Comparison of ENCODE assay signal across 10 cellular contexts in genomic region chr19:55447421-55448174, GRCh38. TPM values are rescaled to one million over a fixed set of nuclear protein-coding genes. Genes with fewer than 3 reads are reported as not detected.
A peak's percentile ranks its signal among the peaks of the same experiment; 100 is the strongest.
DNase-seq lines count a peak whose midpoint lies in the region; ATAC-seq and TF ChIP-seq lines count a peak whose summit lies in the region.
"Had no signal": no experiment of that assay in that cellular context is flagged by ENCODE, and none has a peak within 500 bp of the region (broad histone marks: within the 10 kb centered on the region; RNA-seq: fewer than 3 reads in every experiment).

No MANE protein-coding gene starts in this region.

- no peaks in the 10 kb centered on the region for H3K9me3 ChIP-seq in BE2C
- H3K9me3 ChIP-seq: esophagus muscularis mucosa, SJSA1 had no signal

- ATAC-seq in SK-N-SH treated with all-trans-retinoic acid at 6 μM for 48 hours, result peak; percentile 61
- no peak for ATAC-seq in activated CD4-positive, CD25-positive, alpha-beta regulatory T cell treated with anti-CD3 and anti-CD28 coated beads, Interleukin-2, amount 50 U/mL, for 24 hours
- ATAC-seq in HG03520 (IDR thresholded peaks at IDR 0.05; ENCODE audit: unreplicated experiment), result no peak
- ATAC-seq in HG03196 (IDR thresholded peaks at IDR 0.05; ENCODE audit: unreplicated experiment), result no peak
- ATAC-seq in HG03135 (IDR thresholded peaks at IDR 0.05; ENCODE audit: unreplicated experiment), result no peak

- peak; percentile 9; the same call in 1 of the 2 replicates for TF ChIP-seq CTCF in BE2C (IDR thresholded peaks at IDR 0.05; ENCODE audit: low read depth, low read length)
- TF ChIP-seq CTCF in kidney epithelial cell (IDR thresholded peaks at IDR 0.05; ENCODE audit: insufficient read depth, low read length, poor library complexity, severe bottlenecking), result peak; percentile 13

- H3K4me3 ChIP-seq in BE2C (ENCODE audit: low read depth, low read length) (no peak overlapping the region), kidney epithelial cell (ENCODE audit: low read depth, low read length) (no peak overlapping the region)
- H3K4me3 ChIP-seq: esophagus muscularis mucosa, SJSA1 had no signal

- no peaks in the 10 kb centered on the region for H3K4me1 ChIP-seq in BE2C
- H3K4me1 ChIP-seq: SJSA1 had no signal

- peaks cover 58% of the 10 kb centered on the region for H3K27me3 ChIP-seq in BE2C
- peaks cover 88% of the 10 kb centered on the region for H3K27me3 ChIP-seq in kidney epithelial cell (ENCODE audit: control insufficient read depth, insufficient read depth, low read length)

- no peaks in the 10 kb centered on the region for H3K36me3 ChIP-seq in BE2C
- H3K36me3 ChIP-seq in kidney epithelial cell (ENCODE audit: control insufficient read depth, insufficient read depth, low read length), result no peaks in the 10 kb centered on the region
- H3K36me3 ChIP-seq: esophagus muscularis mucosa, SJSA1 had no signal

- DNase-seq in BE2C, result peak; percentile 67
- DNase-seq in HuH-7 (ENCODE audit: low spot score), result peak; percentile 62
- no peak for DNase-seq in kidney epithelial cell (ENCODE audit: low read depth)

TF ChIP-seq in SK-N-SH treated with all-trans-retinoic acid at 6 μM for 48 hours, 23 proteins besides CTCF, POLR2A, EP300 and RAD21:
- TF ChIP-seq ARNTL (CRISPR knock-in tag; IDR thresholded peaks at IDR 0.05; ENCODE audit: borderline replicate concordance, low read depth) (no peak), SNAI2 (CRISPR knock-in tag; IDR thresholded peaks at IDR 0.05) (no peak), ZFP30 (CRISPR knock-in tag; IDR thresholded peaks at IDR 0.05) (no peak), CSRNP3 (CRISPR knock-in tag; IDR thresholded peaks at IDR 0.05) (no peak), TCF4 (CRISPR knock-in tag; IDR thresholded peaks at IDR 0.05; ENCODE audit: borderline replicate concordance) (no peak), CSDC2 (CRISPR knock-in tag; IDR thresholded peaks at IDR 0.05) (no peak), RARB (CRISPR knock-in tag; IDR thresholded peaks at IDR 0.05) (no peak)
TF ChIP-seq in SK-N-SH treated with all-trans-retinoic acid at 6 μM for 48 hours: peak in this region for 0.

RNA-seq across cellular contexts. Expression of gene SHISA7, which starts 4.5 kb away (rescaled TPM):
- 0.12 TPM for polyA plus RNA-seq in BE2C (2012; ENCODE audit: insufficient read depth, insufficient read length, low read depth)
- total RNA-seq in kidney epithelial cell, result not detected in 2 replicates
- total RNA-seq: SJSA1 had no signal

RNA-seq across cellular contexts. Expression of gene ISOC2, which starts 13.8 kb away (rescaled TPM):
- 60.2 TPM for polyA plus RNA-seq in BE2C (2012; ENCODE audit: insufficient read depth, insufficient read length, low read depth)
- total RNA-seq in kidney epithelial cell, result 49.8 and 60.5 TPM in 2 replicates

RNA-seq across cellular contexts. Expression of gene C19orf85, which starts 17.0 kb away (rescaled TPM):
- polyA plus RNA-seq in BE2C (2012; ENCODE audit: insufficient read depth, insufficient read length, low read depth), result not detected
- not detected in 2 replicates for total RNA-seq in kidney epithelial cell
- total RNA-seq: esophagus muscularis mucosa, SJSA1 had no signal

RNA-seq across cellular contexts. Expression of gene ZNF628, which starts 28.8 kb away (rescaled TPM):
- 18.3 TPM for polyA plus RNA-seq in BE2C (2012; ENCODE audit: insufficient read depth, insufficient read length, low read depth)
- 7.3 and 15.8 TPM in 2 replicates for total RNA-seq in kidney epithelial cell

RNA-seq across cellular contexts. Expression of gene NAT14, which starts 37.4 kb away (rescaled TPM):
- polyA plus RNA-seq in BE2C (2012; ENCODE audit: insufficient read depth, insufficient read length, low read depth), result 169 TPM
- total RNA-seq in kidney epithelial cell, result 17.1 and 18.2 TPM in 2 replicates
